In the genomic region with DNA sequence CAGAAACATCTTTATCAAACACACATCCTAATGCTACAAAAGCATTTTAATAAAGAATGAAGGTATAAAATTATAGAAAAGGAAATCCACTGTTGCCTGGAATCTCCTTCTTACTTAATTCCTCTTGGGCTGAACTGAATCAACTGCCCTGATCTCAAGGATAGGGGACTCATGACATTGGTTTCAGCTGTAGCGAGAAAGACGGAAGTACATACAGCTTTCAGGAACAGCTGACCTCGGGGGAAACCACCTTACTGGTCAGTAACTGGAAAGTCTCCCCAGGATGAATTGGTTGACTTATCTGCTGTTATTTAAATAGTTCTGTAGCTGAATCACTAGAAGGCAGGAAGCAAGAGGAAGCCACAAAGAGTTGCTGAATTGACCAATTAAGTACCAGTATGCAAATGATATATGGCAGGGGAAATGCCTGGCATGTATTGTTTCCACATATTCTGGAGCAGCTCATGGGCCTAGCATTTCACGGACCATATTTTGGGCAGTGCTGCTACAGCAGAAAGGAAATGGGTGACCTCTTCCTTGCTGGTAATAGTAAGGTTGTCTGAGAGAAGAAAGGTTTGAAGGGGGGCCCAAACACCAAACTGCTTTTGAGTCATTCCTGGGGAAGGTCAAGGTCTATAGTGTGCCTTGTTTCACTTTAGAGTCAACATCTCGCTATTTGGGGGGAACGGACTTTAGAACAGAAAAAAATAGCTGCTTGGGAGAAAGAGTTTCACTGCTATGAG, we compare ENCODE assay signal across 8 cellular contexts. TPM values are rescaled to one million over a fixed set of nuclear protein-coding genes. Genes with fewer than 3 reads are reported as not detected.
DNase-seq lines count a peak whose midpoint lies in the region; ATAC-seq, FAIRE-seq and TF ChIP-seq lines count a peak whose summit lies in the region.

No MANE protein-coding gene starts in this region.

- H3K4me3 ChIP-seq in epithelial cell of esophagus (ENCODE audit: low read length) (no peak overlapping the region), pancreas (no peak overlapping the region)

- no peak for FAIRE-seq in pancreas (lab: Jason Lieb, UNC)

- H3K27ac ChIP-seq in pancreas = peak overlapping the region in 2 of 4 donors; percentile 50 to 53

- no peak for TF ChIP-seq CTCF in epithelial cell of esophagus (IDR thresholded peaks at IDR 0.05; ENCODE audit: insufficient read depth, low read depth, low read length, missing control alignments)
- no peak for TF ChIP-seq CTCF in pancreas (IDR thresholded peaks at IDR 0.05)

- no peaks in the 10 kb centered on the region for H3K4me1 ChIP-seq in pancreas

- no peaks in the 10 kb centered on the region for H3K27me3 ChIP-seq in pancreas

- intact Hi-C loops in pancreas (cut with DNase I) = no loop called here

- peaks cover 0 to 31% (median 18%) of the 10 kb centered on the region in 3 donors for H3K36me3 ChIP-seq in pancreas

- H3K9me3 ChIP-seq in pancreas = no peaks in the 10 kb centered on the region

- 73 to 77% methylated on average over 6 of the region's 6 CpGs for WGBS in pancreas, 2 donors

- peak; percentile 98 for ATAC-seq in GM19438 (IDR thresholded peaks at IDR 0.05; ENCODE audit: low read depth, unreplicated experiment)
- peak; percentile 98 for ATAC-seq in HG03442 (IDR thresholded peaks at IDR 0.05; ENCODE audit: unreplicated experiment)
- peak in 3 of 4 donors; percentile 76 to 91 (median 86) for ATAC-seq in pancreas

- DNase-seq in Daoy (ENCODE audit: low read depth) (peak; percentile 91), T-helper 1 cell (peak in 3 of 5 donors; percentile 5 to 89 (median 8)), epithelial cell of esophagus (ENCODE audit: low read depth) (peak; percentile 96), pancreas (peak in 1 of 6 donors; percentile 62), cerebellar cortex (ENCODE audit: low spot score) (no peak), NCI-H128 (lab: John Stamatoyannopoulos, UW; ENCODE audit: unreplicated experiment) (no peak)

RNA-seq across cellular contexts. Expression of gene MAP7, which starts 43.7 kb away (rescaled TPM):
- total RNA-seq in Daoy (2014; rRNA removed; shearing (Covaris generic)) = 0.95 and 1.1 TPM in 2 replicates
- 10 to 100 TPM; 23.7 to 37.9 (median 27.6) TPM for total RNA-seq in pancreas
- polyA plus RNA-seq in pancreas = 10 to 100 TPM; 10.7 to 12.9 TPM

Comparison
In these comparisons a context has a peak if more than half of its experiments do, and no peak if none do; other contexts are left out.
1. DNase-seq: peak in Daoy (single experiment), T-helper 1 cell (3 of 5) and epithelial cell of esophagus (single experiment); none in cerebellar cortex (single experiment) and NCI-H128 (single experiment).
2. RNA of gene MAP7, which starts 43.7 kb away (total RNA-seq): 23.7 to 37.9 TPM in pancreas; 0.95 to 1.1 TPM in Daoy; every median in the first group is over 10 times any median in the second.
3. Peak in every context shown above with its lines, with median percentiles within 50 percentile points of each other: ATAC-seq.